1 cellular context compared by ENCODE assay signal in the genomic region with DNA sequence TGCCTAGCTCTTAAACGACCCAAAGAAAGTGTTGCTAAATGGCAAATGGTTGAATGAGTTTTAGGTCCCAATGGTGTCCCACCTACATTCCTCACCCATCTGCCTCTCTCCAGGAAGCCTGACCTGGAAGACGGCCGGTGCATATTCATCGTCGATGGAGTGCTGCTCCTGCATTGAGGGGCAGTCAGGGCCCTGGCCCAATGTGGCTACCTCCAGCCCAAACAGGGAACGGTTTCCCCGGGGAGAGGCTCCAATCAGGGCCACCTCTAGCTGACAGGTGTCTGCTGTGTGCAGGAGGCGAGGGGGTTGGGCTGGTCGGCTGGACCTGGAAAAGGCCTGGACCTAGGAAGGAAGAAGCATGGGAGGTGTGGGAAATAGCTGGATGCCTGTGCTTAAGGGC.
TF ChIP-seq lines count a peak whose summit lies in the region.

No MANE protein-coding gene starts in this region.

TF ChIP-seq in GM12878, 131 proteins besides CTCF, POLR2A, EP300 and RAD21:
- no peak for TF ChIP-seq ZNF207 (IDR thresholded peaks at IDR 0.05; ENCODE audit: borderline replicate concordance)
- 0 out of 2 replicates have a peak, but pooled peaks have one; percentile 12 for TF ChIP-seq POLR2AphosphoS2 (IDR thresholded peaks at IDR 0.05; ENCODE audit: low read depth, low read length)
